ENCODE assay signal across 23 cellular contexts in the genomic region with DNA sequence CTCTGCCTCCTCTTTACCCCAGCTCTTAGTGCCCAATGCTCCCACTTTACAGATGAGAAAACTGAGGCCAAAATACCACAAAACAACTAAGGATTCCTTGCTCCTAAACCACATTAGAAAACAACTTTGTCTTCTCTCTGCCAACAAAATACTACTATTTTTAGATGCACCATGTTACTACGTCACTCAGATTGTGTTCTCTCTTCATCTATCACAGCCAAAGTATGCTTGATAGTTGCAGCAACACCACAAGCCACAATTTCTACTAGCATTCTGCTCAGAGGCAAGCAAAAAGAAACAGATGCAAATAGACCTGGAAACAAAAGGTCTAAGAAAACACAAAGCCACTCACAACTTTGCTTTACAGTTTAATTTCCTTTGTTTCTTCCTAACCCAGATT. TPM values are rescaled to one million over a fixed set of nuclear protein-coding genes. Genes with fewer than 3 reads are reported as not detected.
DNase-seq lines count a peak whose midpoint lies in the region; ATAC-seq, FAIRE-seq and TF ChIP-seq lines count a peak whose summit lies in the region.
"Had no signal": no experiment of that assay in that cellular context is flagged by ENCODE, and none has a peak within 500 bp of the region (broad histone marks: within the 10 kb centered on the region; RNA-seq: fewer than 3 reads in every experiment).

No MANE protein-coding gene starts in this region.

- H3K4me2 ChIP-seq in K562 (ENCODE audit: insufficient read depth, low read length) = no peak overlapping the region
- H3K4me2 ChIP-seq: PC-9 had no signal

- TF ChIP-seq RAD21 in K562 (CRISPR knock-in tag; conservative IDR thresholded peaks at IDR 0.05 in 1 of 2, IDR thresholded peaks at IDR 0.05 in 1 of 2) = no peak

- H3K36me3 ChIP-seq in K562 (ENCODE audit: control insufficient read depth, insufficient read depth, low read length) (no peaks in the 10 kb centered on the region), SJCRH30 (no peaks in the 10 kb centered on the region)
- H3K36me3 ChIP-seq: BE2C, SJSA1 had no signal

- no peaks in the 10 kb centered on the region for H4K20me1 ChIP-seq in K562 (replicated peaks; ENCODE audit: control insufficient read depth, insufficient read depth, low read length)

- DNase-seq in Right ventricle myocardium superior (no peak), cardiac septum (ENCODE audit: low spot score) (no peak), K562 (ENCODE audit: extremely low read depth in 1 of 4, low spot score in 3 of 4) (no peak), globus pallidus (ENCODE audit: low spot score) (peak; percentile 28), substantia nigra (lab: John Stamatoyannopoulos, UW) (no peak), SJCRH30 (no peak), DMS53 (lab: John Stamatoyannopoulos, UW) (no peak)
- DNase-seq: 8988T; BE2C; CD4-positive, CD25-positive, alpha-beta regulatory T cell; COR-L47; DMS 273 treated with DMSO at 0.1 percent for 48 hours; GDM1; GM23248; HCEC 1CT; NCI-H1694 treated with DMSO at 0.1 percent for 48 hours; NCI-H510A treated with DMSO at 0.1 percent for 48 hours; NCI-H82; PC-9 had no signal

- FAIRE-seq in K562 (lab: Jason Lieb, UNC) = no peak
- FAIRE-seq: GM19239 had no signal

- H3K27ac ChIP-seq in K562 (ENCODE audit: extremely low read depth, low read depth, low read length) (no peak overlapping the region), substantia nigra (ENCODE audit: low read depth, low read length, poor library complexity, severe bottlenecking) (peak overlapping the region; percentile 97), SJCRH30 (no peak overlapping the region)
- H3K27ac ChIP-seq: GM23248, PC-9, RWPE1, SJSA1 had no signal

- TF ChIP-seq CTCF in K562 (IDR thresholded peaks at IDR 0.05 in 2 of 3, conservative IDR thresholded peaks at IDR 0.05 in 1 of 3; ENCODE audit: insufficient read depth in 2 of 3, low read depth in 1 of 3, low read length in 3 of 3) = no peak

- TF ChIP-seq EP300 in K562 (IDR thresholded peaks at IDR 0.05; ENCODE audit: low read length) = no peak

- WGBS in K562 (ENCODE audit: insufficient coverage, low coverage, missing lambda C conversion rate) = 0% methylated on average over 1 of the region's 1 CpG

- no peak overlapping the region for H3K9ac ChIP-seq in K562 (ENCODE audit: insufficient read depth in 1 of 2, low read depth in 2 of 2, low read length in 2 of 2)
- H3K9ac ChIP-seq: GM23248 had no signal

- TF ChIP-seq POLR2A in K562 (conservative IDR thresholded peaks at IDR 0.05) = no peak

- no TSS peak for BruUV-seq in K562 (replicated peaks; lab: Mats Ljungman, UMichigan)

- no peaks in the 10 kb centered on the region for H3K9me1 ChIP-seq in K562 (ENCODE audit: control insufficient read depth, insufficient read depth, low read length)

- POLR2A ChIA-PET in K562 (lab: Yijun Ruan, JAX) = no interaction called here

- peaks cover 0 to 10% of the 10 kb centered on the region in 2 experiments; a peak in 2 of 5 replicates for H3K27me3 ChIP-seq in K562 (ENCODE audit: control insufficient read depth in 2 of 2, insufficient read depth in 2 of 2, low read length in 2 of 2)
- no peaks in the 10 kb centered on the region; the same call in 1 of the 2 replicates for H3K27me3 ChIP-seq in SJCRH30

- H3K9me3 ChIP-seq in K562 (replicated peaks; ENCODE audit: control insufficient read depth, insufficient read depth, low read depth, low read length) (no peaks in the 10 kb centered on the region), SJCRH30 (replicated peaks) (no peaks in the 10 kb centered on the region)
- H3K9me3 ChIP-seq: BE2C, SJSA1 had no signal

- no peak overlapping the region for H2AFZ ChIP-seq in K562 (ENCODE audit: low read depth, low read length)
- H2AFZ ChIP-seq: GM23248, PC-9 had no signal

- H3K4me1 ChIP-seq in K562 (replicated peaks in 1 of 2; ENCODE audit: control insufficient read depth in 2 of 2, insufficient read depth in 2 of 2, low read length in 2 of 2) (no peaks in the 10 kb centered on the region; a peak in 1 of 5 replicates), SJCRH30 (no peaks in the 10 kb centered on the region; the same call in 1 of the 2 replicates)
- H3K4me1 ChIP-seq: BE2C had no signal

- H3K4me3 ChIP-seq in K562 (no peak overlapping the region), SJCRH30 (no peak overlapping the region)
- H3K4me3 ChIP-seq: GM23248, PC-9, SJSA1 had no signal

- ATAC-seq in Right ventricle myocardium superior (ENCODE audit: poor library complexity) = peak; percentile 28
- ATAC-seq in K562 = no peak
- ATAC-seq in HG03439 (IDR thresholded peaks at IDR 0.05; ENCODE audit: unreplicated experiment) = no peak

- in situ Hi-C loops in K562 (cut with MboI) = no loop called here

- no peaks in the 10 kb centered on the region for H3K79me2 ChIP-seq in K562 (ENCODE audit: control insufficient read depth, insufficient read depth, low read length)

- intact Hi-C loops in Right ventricle myocardium superior (cut with DNase I) = loop anchor here (5.0 kb wide), 1 partner anchor 89 kb away; no protein-coding TSS in a partner anchor
- intact Hi-C loops in cardiac septum (cut with DNase I) = no loop called here
- intact Hi-C loops in K562 (cut with micrococcal nuclease) = no loop called here

- CTCF ChIA-PET in K562 (lab: Yijun Ruan, JAX; ENCODE audit: low intra/inter-chr PET ratio) = no interaction called here

TF ChIP-seq in K562, 482 proteins besides CTCF, POLR2A, EP300 and RAD21 (continues in another document):
- peak; percentile 0 for TF ChIP-seq RBM25 (IDR thresholded peaks at IDR 0.05; ENCODE audit: low read depth, low read length, severe bottlenecking)

RNA-seq across cellular contexts. Expression of gene PDE1C, which starts 3.3 kb away (rescaled TPM):
- total RNA-seq in Right ventricle myocardium superior (181 TPM), cardiac septum (220 TPM), K562 (2014; rRNA removed) (not detected in 2 replicates), K562 (2014; rRNA removed; fragmentation: Illumina TruSeq; extraction: Trizol) (not detected in 2 replicates), K562 (2015; rRNA removed; fragmentation: Illumina TruSeq; extraction: Trizol) (not detected in 2 replicates), K562 (2021) (not detected in 2 replicates)
- 0.05 and 0.23 TPM in 2 replicates for total RNA-seq in K562 (2011; cell fraction: chromatin; rRNA removed; ENCODE audit: low replicate concordance)
- total RNA-seq in K562 (2011; cell fraction: nucleolus; rRNA removed) = 0.13 TPM in 1 of 2 replicates, not detected in the other
- 0.07 and 0.08 TPM in 2 replicates for total RNA-seq in K562 (2011; cell fraction: nucleoplasm; rRNA removed)
- polyA plus RNA-seq in K562 (2011; rRNA removed) (0.01 TPM in 1 of 2 replicates, not detected in the other), K562 (2014; fragmentation: Illumina TruSeq; extraction: Trizol) (not detected in 2 replicates), K562 (2014; fragmentation: Nextera tagmentation; extraction: Ambion mirVana) (not detected), K562 (2014; rRNA removed) (under 0.01 TPM in 1 of 2 replicates, not detected in the other)
- polyA plus RNA-seq in K562 (2011; cell fraction: cytosol; rRNA removed) = not detected in 2 replicates
- polyA plus RNA-seq in K562 (2011; cell fraction: nucleus; rRNA removed) = 0.27 TPM in 1 of 2 replicates, not detected in the other
- polyA plus RNA-seq in K562 (2012) = 0.11 TPM in 1 of 2 replicates, not detected in the other
- polyA minus RNA-seq in K562 (2011; rRNA and poly(A)+ RNA removed) = 0.42 TPM in 1 of 2 replicates, not detected in the other
- polyA minus RNA-seq in K562 (2011; cell fraction: cytosol; rRNA and poly(A)+ RNA removed) = not detected in 2 replicates
- under 0.01 TPM in 2 replicates for polyA minus RNA-seq in K562 (2011; cell fraction: nucleus; rRNA and poly(A)+ RNA removed)
- total RNA-seq in SJCRH30 (2014; rRNA removed; shearing (Covaris generic)) = 0.02 TPM in 1 of 2 replicates, not detected in the other
- total RNA-seq: CD4-positive, CD25-positive, alpha-beta regulatory T cell had no signal
- polyA plus RNA-seq: CD4-positive, CD25-positive, alpha-beta regulatory T cell had no signal

Comparison
In these comparisons a context has a peak if more than half of its experiments do, and no peak if none do; other contexts are left out.
1. RNA of gene PDE1C, which starts 3.3 kb away (total RNA-seq): 220 TPM in cardiac septum (single experiment) and 181 TPM in Right ventricle myocardium superior (single experiment); 0.02 TPM in SJCRH30 and 0.05 to 0.23 TPM in K562; every median in the first group is over 100 times any median in the second.